In the genomic region with DNA sequence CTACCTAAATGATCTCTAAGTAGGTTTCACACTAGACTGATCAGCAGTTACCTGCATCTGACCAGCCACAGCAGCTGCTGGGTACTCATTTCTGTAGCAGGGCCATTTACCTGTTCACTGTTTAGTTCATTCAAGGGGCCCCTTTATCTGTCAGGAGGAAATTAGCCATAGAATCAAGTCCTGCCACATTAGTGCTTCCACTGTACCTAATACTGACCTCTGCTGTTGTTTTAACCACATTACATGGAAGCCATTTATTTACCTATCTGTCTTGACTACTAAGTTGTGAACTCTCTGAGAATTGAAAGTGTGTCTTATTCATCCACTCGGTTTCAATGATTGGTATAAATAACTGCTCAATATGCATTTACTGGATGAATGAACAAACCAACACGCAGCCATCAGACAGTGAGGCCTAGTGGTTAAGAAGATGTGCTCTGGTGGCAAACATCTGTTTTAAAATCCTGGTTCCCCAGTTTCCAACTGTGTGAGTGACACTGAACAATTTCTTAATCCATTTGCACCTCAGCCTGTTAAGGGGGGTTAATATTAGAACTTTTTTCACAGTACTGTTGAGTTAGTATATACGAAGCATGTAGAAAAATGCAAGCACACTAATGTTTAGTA, we compare ENCODE assay signal across 8 cellular contexts. TPM values are rescaled to one million over a fixed set of nuclear protein-coding genes. Genes with fewer than 3 reads are reported as not detected.
DNase-seq lines count a peak whose midpoint lies in the region; ATAC-seq and TF ChIP-seq lines count a peak whose summit lies in the region.

No MANE protein-coding gene starts in this region.

- no peaks in the 10 kb centered on the region for H4K20me1 ChIP-seq in OCI-LY3 (ENCODE audit: insufficient read depth, low read length)

- DNase-seq in activated CD4-positive, alpha-beta T cell treated with anti-CD3 and anti-CD28 coated beads for 36 hours: peak; percentile 30
- no peak for DNase-seq in activated CD4-positive, alpha-beta T cell treated with anti-CD3 and anti-CD28 coated beads, Interleukin-2, amount 50 U/mL, for 4 hours
- DNase-seq in central memory CD8-positive, alpha-beta T cell (ENCODE audit: low spot score in 2 of 2): no peak
- DNase-seq in right lobe of liver: no peak
- no peak for DNase-seq in uterus

- H3K9ac ChIP-seq in OCI-LY3 (ENCODE audit: low read length): no peak overlapping the region

- H3K4me1 Mint-ChIP-seq in activated CD4-positive, alpha-beta T cell treated with anti-CD3 and anti-CD28 coated beads for 36 hours: peaks cover 8% of the 10 kb centered on the region
- H3K4me1 Mint-ChIP-seq in central memory CD8-positive, alpha-beta T cell: no peaks in the 10 kb centered on the region

- peaks cover 4% of the 10 kb centered on the region for H3K27me3 Mint-ChIP-seq in activated CD4-positive, alpha-beta T cell treated with anti-CD3 and anti-CD28 coated beads for 36 hours
- H3K27me3 Mint-ChIP-seq in central memory CD8-positive, alpha-beta T cell: no peaks in the 10 kb centered on the region

- CTCF ChIA-PET in activated CD4-positive, alpha-beta T cell treated with anti-CD3 and anti-CD28 coated beads for 36 hours (lab: Charles Lee): interaction anchor here (1.2 kb wide), 1 partner anchor 11 kb away, joined by 3 read pairs; no protein-coding TSS in a partner anchor

- H3K27me3 ChIP-seq in OCI-LY3 (ENCODE audit: low read depth, low read length) (no peaks in the 10 kb centered on the region), right lobe of liver (no peaks in the 10 kb centered on the region), uterus (no peaks in the 10 kb centered on the region)

- H3K36me3 ChIP-seq in OCI-LY3 (replicated peaks; ENCODE audit: low read depth, low read length) (no peaks in the 10 kb centered on the region), right lobe of liver (no peaks in the 10 kb centered on the region), uterus (no peaks in the 10 kb centered on the region)

- H3K4me3 ChIP-seq in OCI-LY3 (ENCODE audit: low read length): no peak overlapping the region
- H3K4me3 ChIP-seq in right lobe of liver: no peak overlapping the region
- no peak overlapping the region for H3K4me3 ChIP-seq in uterus

- TF ChIP-seq CTCF in OCI-LY3 (IDR thresholded peaks at IDR 0.05; ENCODE audit: low read depth, low read length): peak; percentile 75
- TF ChIP-seq CTCF in right lobe of liver (IDR thresholded peaks at IDR 0.05): peak; percentile 66 to 86 (median 74)
- peak; percentile 63 to 78 (median 72) for TF ChIP-seq CTCF in uterus (IDR thresholded peaks at IDR 0.05)

- POLR2A ChIA-PET in activated CD4-positive, alpha-beta T cell treated with anti-CD3 and anti-CD28 coated beads for 36 hours (lab: Charles Lee): no interaction called here

- H3K27ac ChIP-seq in OCI-LY3 (ENCODE audit: low read length) (no peak overlapping the region), right lobe of liver (no peak overlapping the region), uterus (no peak overlapping the region)

- WGBS in right lobe of liver (ENCODE audit: insufficient coverage, low coverage, low lambda C conversion rate, missing lambda C conversion rate): 21% methylated on average over 3 of the region's 3 CpGs

- H3K4me1 ChIP-seq in OCI-LY3 (ENCODE audit: low read length) (peaks cover 10% of the 10 kb centered on the region), right lobe of liver (no peaks in the 10 kb centered on the region), uterus (no peaks in the 10 kb centered on the region)

- no peaks in the 10 kb centered on the region for H3K9me3 Mint-ChIP-seq in activated CD4-positive, alpha-beta T cell treated with anti-CD3 and anti-CD28 coated beads for 36 hours (ENCODE audit: low read depth)
- no peaks in the 10 kb centered on the region for H3K9me3 Mint-ChIP-seq in central memory CD8-positive, alpha-beta T cell

- H3K4me2 ChIP-seq in OCI-LY3 (ENCODE audit: low read length): peak overlapping the region; percentile 36

- H3K79me2 ChIP-seq in OCI-LY3 (ENCODE audit: low read length): no peaks in the 10 kb centered on the region

- H3K9me3 ChIP-seq in OCI-LY3 (ENCODE audit: insufficient read depth, low read length): no peaks in the 10 kb centered on the region
- H3K9me3 ChIP-seq in right lobe of liver: no peaks in the 10 kb centered on the region
- H3K9me3 ChIP-seq in uterus: no peaks in the 10 kb centered on the region

- TF ChIP-seq POLR2A in right lobe of liver (IDR thresholded peaks at IDR 0.05) (no peak), uterus (IDR thresholded peaks at IDR 0.05) (no peak)

- peak overlapping the region; percentile 74 for H2AFZ ChIP-seq in OCI-LY3 (ENCODE audit: low read depth, low read length)

- H3K4me3 Mint-ChIP-seq in activated CD4-positive, alpha-beta T cell treated with anti-CD3 and anti-CD28 coated beads for 36 hours: no peak overlapping the region
- no peak overlapping the region for H3K4me3 Mint-ChIP-seq in central memory CD8-positive, alpha-beta T cell

- peak; percentile 91 for ATAC-seq in activated CD4-positive, alpha-beta T cell treated with anti-CD3 and anti-CD28 coated beads for 36 hours
- ATAC-seq in GM19438 (IDR thresholded peaks at IDR 0.05; ENCODE audit: low read depth, unreplicated experiment): peak; percentile 96
- peak; percentile 96 for ATAC-seq in HG03354 (IDR thresholded peaks at IDR 0.05; ENCODE audit: poor library complexity, severe bottlenecking, unreplicated experiment)
- ATAC-seq in central memory CD8-positive, alpha-beta T cell (replicated peaks; ENCODE audit: extremely low read depth, poor library complexity, severe bottlenecking): peak; percentile 86
- ATAC-seq in right lobe of liver: peak; percentile 91 to 98 (median 95)

- no peaks in the 10 kb centered on the region for H3K36me3 Mint-ChIP-seq in activated CD4-positive, alpha-beta T cell treated with anti-CD3 and anti-CD28 coated beads for 36 hours (ENCODE audit: low read depth)
- H3K36me3 Mint-ChIP-seq in central memory CD8-positive, alpha-beta T cell (ENCODE audit: insufficient read depth): no peaks in the 10 kb centered on the region

- no peak overlapping the region for H3K27ac Mint-ChIP-seq in activated CD4-positive, alpha-beta T cell treated with anti-CD3 and anti-CD28 coated beads for 36 hours
- H3K27ac Mint-ChIP-seq in central memory CD8-positive, alpha-beta T cell (ENCODE audit: low read depth): no peak overlapping the region

- intact Hi-C loops in activated CD4-positive, alpha-beta T cell treated with anti-CD3 and anti-CD28 coated beads for 36 hours (cut with DNase I, micrococcal nuclease): loop anchor here (1.0 to 5.0 kb wide), 8 partner anchors 19 to 534 kb away; partner anchors contain the start of gene ANXA5 (in 2 of the 2)
- intact Hi-C loops in right lobe of liver (cut with DNase I): loop anchor here in 1 of 2 donors (10.0 kb wide), 2 partner anchors 242 to 352 kb away; no protein-coding TSS in a partner anchor
- intact Hi-C loops in uterus (cut with DNase I; ENCODE audit: low total_unique reads): no loop called here

RNA-seq across cellular contexts. Expression of gene ANXA5, which starts 30.0 kb away (rescaled TPM):
- 100 to 1,000 TPM; 105 to 117 TPM for total RNA-seq in activated CD4-positive, alpha-beta T cell treated with anti-CD3 and anti-CD28 coated beads for 36 hours
- total RNA-seq in right lobe of liver (100 to 1,000 TPM in 3 of 6 experiments, 10 to 100 TPM in 3; 52.2 to 216 (median 97.8) TPM), uterus (100 to 1,000 TPM; 255 to 353 (median 316) TPM)

RNA-seq across cellular contexts. Expression of gene SMIM43, which starts 38.2 kb away (rescaled TPM):
- not detected for total RNA-seq in activated CD4-positive, alpha-beta T cell treated with anti-CD3 and anti-CD28 coated beads for 36 hours
- total RNA-seq in right lobe of liver (not detected), uterus (under 1 TPM in 1 of 4 donors, not detected in 3; 0.41 TPM)
